11 cellular contexts compared by ENCODE assay signal in the genomic region with DNA sequence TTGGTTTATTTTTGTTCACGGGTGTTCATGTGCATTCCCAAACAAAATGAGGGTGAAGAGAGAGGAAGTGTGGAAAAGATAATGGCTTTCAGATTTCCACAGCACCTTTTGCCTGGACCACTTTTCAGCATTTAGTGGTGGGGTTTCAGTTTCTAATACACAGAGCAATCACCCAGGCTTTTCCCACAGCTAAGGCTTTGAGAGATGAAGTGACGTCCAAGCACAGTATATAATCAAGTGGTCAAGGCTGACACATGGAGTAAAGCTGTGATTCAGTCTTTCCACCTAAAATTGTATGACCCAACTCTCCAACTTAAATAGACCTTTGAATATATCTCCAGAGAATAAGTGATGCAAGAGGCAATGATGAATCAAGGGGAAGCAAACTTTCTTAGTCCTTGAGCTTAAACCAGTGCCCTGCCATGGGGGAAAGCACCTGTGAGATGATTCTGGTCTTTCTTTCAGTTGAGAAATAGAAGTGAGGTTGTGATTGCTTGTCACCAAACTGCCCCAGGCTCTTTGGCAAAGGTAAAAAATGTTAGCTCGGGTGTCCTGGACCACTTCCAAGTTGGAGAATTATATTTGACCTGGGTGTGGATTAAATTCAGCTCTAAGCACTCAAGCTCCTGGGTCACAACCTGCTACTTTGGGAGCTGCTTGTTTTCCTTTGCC. TPM values are rescaled to one million over a fixed set of nuclear protein-coding genes. Genes with fewer than 3 reads are reported as not detected.
DNase-seq lines count a peak whose midpoint lies in the region; ATAC-seq and TF ChIP-seq lines count a peak whose summit lies in the region.
"Had no signal": no experiment of that assay in that cellular context is flagged by ENCODE, and none has a peak within 500 bp of the region (broad histone marks: within the 10 kb centered on the region; RNA-seq: fewer than 3 reads in every experiment).

No MANE protein-coding gene starts in this region.

- peak overlapping the region; percentile 90 to 97 for H3K27ac ChIP-seq in ascending aorta
- peak overlapping the region; percentile 99 for H3K27ac ChIP-seq in osteoblast (ENCODE audit: low read depth, low read length)
- no peak overlapping the region for H3K27ac ChIP-seq in neuronal stem cell (replicated peaks; ENCODE audit: low read length)

- H3K4me3 ChIP-seq in NB4 (ENCODE audit: low read depth, low read length): no peak overlapping the region
- peak overlapping the region in 1 of 2 donors; percentile 16 for H3K4me3 ChIP-seq in ascending aorta
- H3K4me3 ChIP-seq in osteoblast (ENCODE audit: insufficient read depth, low read length): no peak overlapping the region
- H3K4me3 ChIP-seq in neuronal stem cell (ENCODE audit: low read length in 2 of 2): no peak overlapping the region

- H3K36me3 ChIP-seq in ascending aorta (no peaks in the 10 kb centered on the region), osteoblast (ENCODE audit: insufficient read depth, low read length) (no peaks in the 10 kb centered on the region), neuronal stem cell (replicated peaks in 1 of 2; ENCODE audit: control insufficient read depth in 2 of 2, insufficient read depth in 2 of 2, low read length in 2 of 2) (no peaks in the 10 kb centered on the region)

- H4K91ac ChIP-seq in neuronal stem cell (ENCODE audit: low read depth, low read length, poor library complexity): no peak overlapping the region

- H3K4me1 ChIP-seq in ascending aorta (peaks cover 5 to 16% of the 10 kb centered on the region in 2 donors), osteoblast (ENCODE audit: insufficient read depth, low read length) (peaks cover 28% of the 10 kb centered on the region), neuronal stem cell (ENCODE audit: control insufficient read depth in 2 of 2, insufficient read depth in 1 of 2, low read depth in 1 of 2, low read length in 2 of 2) (peaks cover 15 to 25% of the 10 kb centered on the region in 2 donors)

- no peaks in the 10 kb centered on the region for H4K20me1 ChIP-seq in osteoblast (ENCODE audit: insufficient read depth, low read length)

- ATAC-seq in HG03039 (IDR thresholded peaks at IDR 0.05; ENCODE audit: unreplicated experiment) (no peak), HG02884 (IDR thresholded peaks at IDR 0.05; ENCODE audit: unreplicated experiment) (no peak), HG03442 (IDR thresholded peaks at IDR 0.05; ENCODE audit: unreplicated experiment) (no peak)
- ATAC-seq: left lobe of liver had no signal

- no peak overlapping the region for H2BK120ac ChIP-seq in neuronal stem cell (ENCODE audit: low read depth, low read length)

- no peak overlapping the region for H3K4ac ChIP-seq in neuronal stem cell (ENCODE audit: low read length)

- H3K79me2 ChIP-seq in osteoblast (ENCODE audit: insufficient read depth, low read length): peaks cover 7% of the 10 kb centered on the region

- no peaks in the 10 kb centered on the region for H3K27me3 ChIP-seq in ascending aorta
- H3K27me3 ChIP-seq in osteoblast (ENCODE audit: insufficient read depth, low read length): no peaks in the 10 kb centered on the region
- H3K27me3 ChIP-seq in neuronal stem cell (ENCODE audit: control insufficient read depth in 3 of 3, insufficient read depth in 3 of 3, low read depth in 1 of 3, low read length in 3 of 3): no peaks in the 10 kb centered on the region

- TF ChIP-seq CTCF in NB4 (IDR thresholded peaks at IDR 0.05; ENCODE audit: low read depth, low read length): no peak
- TF ChIP-seq CTCF in ascending aorta (IDR thresholded peaks at IDR 0.05): no peak
- TF ChIP-seq CTCF in osteoblast (IDR thresholded peaks at IDR 0.05; ENCODE audit: extremely low read depth, low read depth, low read length): no peak

- no peak overlapping the region for H2BK15ac ChIP-seq in neuronal stem cell (ENCODE audit: low read length)

- TF ChIP-seq POLR2A in NB4 (IDR thresholded peaks at IDR 0.05; ENCODE audit: extremely low read depth, insufficient read length): no peak

- no peak overlapping the region for H3K23ac ChIP-seq in neuronal stem cell (ENCODE audit: low read depth, low read length, poor library complexity)

- no peak overlapping the region for H4K8ac ChIP-seq in neuronal stem cell (ENCODE audit: low read depth, low read length)

- no peak overlapping the region for H3K14ac ChIP-seq in neuronal stem cell (ENCODE audit: low read length)

- WGBS in neuronal stem cell (ENCODE audit: extremely low coverage in 2 of 2, insufficient read length in 2 of 2, insufficient replicate concordance in 1 of 2), 2 donors: no CpG with 5 or more reads among the region's 3 CpGs

- intact Hi-C loops in ascending aorta (cut with DNase I): loop anchor here (2.0 to 10.0 kb wide), 3 partner anchors 98 to 640 kb away; partner anchors contain the start of genes NSUN4 and TESK2

- H2AFZ ChIP-seq in osteoblast (ENCODE audit: low read length) (no peak overlapping the region), neuronal stem cell (ENCODE audit: low read length) (no peak overlapping the region)

- H3K9me3 ChIP-seq in ascending aorta (no peaks in the 10 kb centered on the region), osteoblast (ENCODE audit: low read depth, low read length) (no peaks in the 10 kb centered on the region), neuronal stem cell (replicated peaks in 1 of 2; ENCODE audit: control insufficient read depth in 2 of 2, insufficient read depth in 1 of 2, low read depth in 1 of 2, low read length in 2 of 2) (no peaks in the 10 kb centered on the region)

- H2BK12ac ChIP-seq in neuronal stem cell (ENCODE audit: low read length): no peak overlapping the region

- H2BK5ac ChIP-seq in neuronal stem cell (ENCODE audit: low read length): no peak overlapping the region

- no peak overlapping the region for H3K18ac ChIP-seq in neuronal stem cell (ENCODE audit: low read length)

- H2AK5ac ChIP-seq in neuronal stem cell (ENCODE audit: low read depth, low read length): no peak overlapping the region

- H3K9ac ChIP-seq in neuronal stem cell (ENCODE audit: low read depth, low read length, poor library complexity): no peak overlapping the region

- peak; percentile 78 for DNase-seq in ELR (ENCODE audit: low read depth)
- DNase-seq in NB4 (ENCODE audit: low read depth): peak; percentile 45
- DNase-seq in ascending aorta (ENCODE audit: low spot score in 2 of 2): peak in 1 of 2 donors; percentile 75
- DNase-seq in osteoblast (ENCODE audit: insufficient read length, low spot score, missing footprints): peak; percentile 91
- DNase-seq in neuronal stem cell (ENCODE audit: low spot score): no peak

- H3K4me2 ChIP-seq in osteoblast (ENCODE audit: insufficient read depth, low read length) (peak overlapping the region; percentile 41), neuronal stem cell (ENCODE audit: insufficient read depth, low read length, poor library complexity, severe bottlenecking) (no peak overlapping the region)

- H3K79me1 ChIP-seq in neuronal stem cell (ENCODE audit: low read depth, low read length): no peaks in the 10 kb centered on the region

RNA-seq across cellular contexts. Expression of gene PIK3R3, which starts 2.4 kb away (rescaled TPM):
- total RNA-seq in ascending aorta (33.1 TPM), osteoblast (4.0 and 5.3 TPM in 2 replicates)
- 39.4 TPM for polyA plus RNA-seq in neuronal stem cell (2013, experiment 1 of 2)
- polyA plus RNA-seq in neuronal stem cell (2013, experiment 2 of 2): 39.9 TPM

RNA-seq across cellular contexts. Expression of gene TSPAN1, which starts 40.1 kb away (rescaled TPM):
- 8.9 TPM for total RNA-seq in ascending aorta
- 0.59 and 1.1 TPM in 2 replicates for total RNA-seq in osteoblast
- polyA plus RNA-seq in neuronal stem cell (2013, experiment 1 of 2): not detected
- polyA plus RNA-seq in neuronal stem cell (2013, experiment 2 of 2): not detected
- total RNA-seq: activated CD8-positive, alpha-beta memory T cell treated with anti-CD3 and anti-CD28 coated beads for 36 hours had no signal

RNA-seq across cellular contexts. Expression of gene P3R3URF, which starts 41.5 kb away (rescaled TPM):
- total RNA-seq in ascending aorta (not detected), osteoblast (not detected in 2 replicates)
- not detected for polyA plus RNA-seq in neuronal stem cell (2013, experiment 1 of 2)
- not detected for polyA plus RNA-seq in neuronal stem cell (2013, experiment 2 of 2)
- total RNA-seq: activated CD8-positive, alpha-beta memory T cell treated with anti-CD3 and anti-CD28 coated beads for 36 hours; left lobe of liver; subcutaneous adipose tissue had no signal
